8 cellular contexts compared by ENCODE assay signal in the genomic region with DNA sequence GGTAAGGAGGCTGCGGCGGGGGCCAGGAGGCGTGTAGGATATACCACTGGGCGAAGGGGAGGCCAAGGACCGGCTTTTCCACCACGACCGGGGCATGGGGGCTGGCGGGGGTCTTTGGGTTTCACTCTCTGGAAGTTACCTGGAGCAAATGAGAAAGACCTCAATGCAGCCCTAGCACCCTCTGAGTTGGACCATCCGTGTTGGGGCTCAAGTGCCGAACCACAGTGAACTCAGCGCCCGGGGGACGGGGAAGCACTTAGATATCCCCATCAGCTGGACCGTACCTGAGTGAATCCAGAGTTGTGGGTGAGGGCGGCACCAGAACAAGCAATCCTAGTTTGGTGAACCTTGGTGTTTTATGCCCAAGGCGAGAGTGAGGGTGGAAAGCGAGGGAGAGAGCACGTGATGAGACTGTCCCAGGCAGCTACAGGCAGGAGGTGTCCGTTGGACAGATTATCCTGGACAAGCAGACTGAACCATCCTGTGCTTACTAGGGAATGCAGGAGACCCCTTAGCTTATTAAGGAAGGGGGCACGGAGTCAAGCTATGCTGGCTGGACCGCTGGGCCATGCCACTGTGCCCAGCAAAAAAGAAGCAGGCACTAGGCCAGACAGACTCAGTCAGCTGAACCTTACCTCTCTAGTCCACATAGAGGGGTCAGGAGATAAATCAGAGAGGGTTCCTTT. TPM values are rescaled to one million over a fixed set of nuclear protein-coding genes. Genes with fewer than 3 reads are reported as not detected.
A peak's percentile ranks its signal among the peaks of the same experiment; 100 is the strongest.
DNase-seq lines count a peak whose midpoint lies in the region; ATAC-seq, FAIRE-seq and TF ChIP-seq lines count a peak whose summit lies in the region.

No MANE protein-coding gene starts in this region.

- peak overlapping the region; percentile 98 for H3K27ac Mint-ChIP-seq in activated CD8-positive, alpha-beta T cell treated with anti-CD3 and anti-CD28 coated beads, Interleukin-2, amount 10 ng/mL, durations not matched to agents 7 days and 5 days

- 16% methylated on average over 16 of the region's 21 CpGs for WGBS in hepatocyte (ENCODE audit: low lambda C conversion rate, missing lambda C conversion rate)
- WGBS in small intestine, 3 donors: 7 to 8% (median 7%) methylated on average over 21 of the region's 21 CpGs

- H3K79me2 ChIP-seq in hepatocyte: peaks cover 40% of the 10 kb centered on the region

- H3K27me3 ChIP-seq in hepatocyte (no peaks in the 10 kb centered on the region), small intestine (ENCODE audit: control insufficient read depth in 2 of 2, insufficient read depth in 2 of 2, low read length in 2 of 2) (no peaks in the 10 kb centered on the region)

- TF ChIP-seq CTCF in HEK293 (tag by site-specific recombination; IDR thresholded peaks at IDR 0.05) (no peak), hepatocyte (IDR thresholded peaks at IDR 0.05; ENCODE audit: poor library complexity) (no peak)

- H3K9me2 ChIP-seq in hepatocyte (replicated peaks; ENCODE audit: insufficient read depth): no peaks in the 10 kb centered on the region

- no peak for FAIRE-seq in small intestine (lab: Jason Lieb, UNC)

- ATAC-seq in activated CD8-positive, alpha-beta T cell treated with anti-CD3 and anti-CD28 coated beads, Interleukin-2, amount 10 ng/mL, durations not matched to agents 7 days and 5 days: no peak
- no peak for ATAC-seq in HG02610 (IDR thresholded peaks at IDR 0.05; ENCODE audit: unreplicated experiment)
- ATAC-seq in HG02981 (IDR thresholded peaks at IDR 0.05; ENCODE audit: unreplicated experiment): no peak

- H3K36me3 Mint-ChIP-seq in activated CD8-positive, alpha-beta T cell treated with anti-CD3 and anti-CD28 coated beads, Interleukin-2, amount 10 ng/mL, durations not matched to agents 7 days and 5 days (ENCODE audit: low read depth): peaks cover 26% of the 10 kb centered on the region

- H3K27ac ChIP-seq in HEK293 (ENCODE audit: extremely low read depth, low read depth, low read length) (peak overlapping the region; percentile 84), hepatocyte (peak overlapping the region; percentile 92), small intestine (ENCODE audit: low read depth in 1 of 2, low read length in 1 of 2) (peak overlapping the region; percentile 47 to 70)

- H4K20me1 ChIP-seq in hepatocyte (ENCODE audit: insufficient read depth, poor library complexity, severe bottlenecking): peaks cover 11% of the 10 kb centered on the region

- H3K36me3 ChIP-seq in HEK293 (ENCODE audit: control insufficient read depth in 2 of 2, insufficient read depth in 1 of 2, low read length in 2 of 2) (peaks cover 10 to 27% of the 10 kb centered on the region in 2 experiments; a peak in 2 of 3 replicates), hepatocyte (replicated peaks; ENCODE audit: insufficient read depth, low read depth) (no peaks in the 10 kb centered on the region), small intestine (ENCODE audit: control insufficient read depth in 2 of 2, insufficient read depth in 2 of 2, low read length in 2 of 2) (peaks cover 0 to 2% of the 10 kb centered on the region in 2 donors)

- H3K9me3 ChIP-seq in HEK293 (ENCODE audit: control insufficient read depth, insufficient read depth, low read depth, low read length) (no peaks in the 10 kb centered on the region), hepatocyte (ENCODE audit: low read depth) (no peaks in the 10 kb centered on the region), small intestine (ENCODE audit: control insufficient read depth, low read depth) (no peaks in the 10 kb centered on the region)

- H2AFZ ChIP-seq in hepatocyte: peak overlapping the region; percentile 52

- POLR2A ChIA-PET in HEK293 (lab: Yijun Ruan, JAX): interaction anchor here (0.6 to 5.4 kb wide), 7 partner anchors 9 to 261 kb away, joined by 3 to 89 read pairs (median 5); partner anchors contain the start of genes FBXW9 and TNPO2
- POLR2A ChIA-PET in activated CD8-positive, alpha-beta T cell treated with anti-CD3 and anti-CD28 coated beads, Interleukin-2, amount 10 ng/mL, durations not matched to agents 7 days and 5 days (lab: Charles Lee): interaction anchor here (1.0 to 9.0 kb wide), 7 partner anchors 10 to 77 kb away, joined by 3 to 109 read pairs (median 4); partner anchors contain the start of gene TNPO2

- H3K4me2 ChIP-seq in hepatocyte: peak overlapping the region; percentile 67

- no peaks in the 10 kb centered on the region for H3K27me3 Mint-ChIP-seq in activated CD8-positive, alpha-beta T cell treated with anti-CD3 and anti-CD28 coated beads, Interleukin-2, amount 10 ng/mL, durations not matched to agents 7 days and 5 days (ENCODE audit: low read depth)

- no peak for DNase-seq in activated CD8-positive, alpha-beta T cell treated with anti-CD3 and anti-CD28 coated beads, Interleukin-2, amount 10 ng/mL, durations not matched to agents 7 days and 5 days
- DNase-seq in hepatocyte (ENCODE audit: low spot score) (no peak), small intestine (no peak), LoVo (ENCODE audit: low spot score) (no peak), NAMALWA (ENCODE audit: low spot score) (no peak)

- H3K4me1 Mint-ChIP-seq in activated CD8-positive, alpha-beta T cell treated with anti-CD3 and anti-CD28 coated beads, Interleukin-2, amount 10 ng/mL, durations not matched to agents 7 days and 5 days (ENCODE audit: low read depth): peaks cover 39% of the 10 kb centered on the region

- H3K9me3 Mint-ChIP-seq in activated CD8-positive, alpha-beta T cell treated with anti-CD3 and anti-CD28 coated beads, Interleukin-2, amount 10 ng/mL, durations not matched to agents 7 days and 5 days (ENCODE audit: insufficient read depth): no peaks in the 10 kb centered on the region

- CTCF ChIA-PET in HEK293 (lab: Yijun Ruan, JAX): interaction anchor here (0.6 to 5.1 kb wide), 7 partner anchors 15 to 912 kb away, joined by 3 to 32 read pairs (median 4); no protein-coding TSS in a partner anchor
- CTCF ChIA-PET in activated CD8-positive, alpha-beta T cell treated with anti-CD3 and anti-CD28 coated beads, Interleukin-2, amount 10 ng/mL, durations not matched to agents 7 days and 5 days (lab: Charles Lee): interaction anchor here (0.8 to 11.4 kb wide), 8 partner anchors 9 to 110 kb away, joined by 3 to 204 read pairs (median 4); no protein-coding TSS in a partner anchor

- peak overlapping the region; percentile 100 for H3K4me3 Mint-ChIP-seq in activated CD8-positive, alpha-beta T cell treated with anti-CD3 and anti-CD28 coated beads, Interleukin-2, amount 10 ng/mL, durations not matched to agents 7 days and 5 days

- H3K4me3 ChIP-seq in HEK293 (ENCODE audit: low read depth, low read length): peak overlapping the region; percentile 96
- H3K4me3 ChIP-seq in hepatocyte: peak overlapping the region; percentile 46
- peak overlapping the region; percentile 58 to 87 for H3K4me3 ChIP-seq in small intestine (ENCODE audit: low read depth in 1 of 2, low read length in 2 of 2)

- H3K4me1 ChIP-seq in HEK293 (ENCODE audit: control insufficient read depth, insufficient read depth, low read length) (0 out of 2 replicates have a peak, but pooled peaks cover 4% of the 10 kb centered on the region), hepatocyte (ENCODE audit: insufficient read depth) (peaks cover 3% of the 10 kb centered on the region), small intestine (ENCODE audit: control insufficient read depth in 2 of 2, insufficient read depth in 1 of 2, low read depth in 1 of 2, low read length in 1 of 2) (peaks cover 0 to 8% of the 10 kb centered on the region in 2 donors)

TF ChIP-seq in HEK293, 187 proteins besides CTCF, POLR2A, EP300 and RAD21 (continues in another document):
- TF ChIP-seq SP3 (tag by site-specific recombination; IDR thresholded peaks at IDR 0.05) (no peak), ATF2 (tag by site-specific recombination; IDR thresholded peaks at IDR 0.05; ENCODE audit: low read depth) (no peak), MZF1 (tag by site-specific recombination; IDR thresholded peaks at IDR 0.05; ENCODE audit: borderline replicate concordance) (no peak), ZNF112 (tag by site-specific recombination; IDR thresholded peaks at IDR 0.05) (no peak), SCRT1 (tag by site-specific recombination; IDR thresholded peaks at IDR 0.05; ENCODE audit: borderline replicate concordance) (no peak), ZNF423 (tag by site-specific recombination; IDR thresholded peaks at IDR 0.05) (no peak)

RNA-seq across cellular contexts. Expression of gene GET3, which starts 0.5 kb away (rescaled TPM):
- total RNA-seq in activated CD8-positive, alpha-beta T cell treated with anti-CD3 and anti-CD28 coated beads, Interleukin-2, amount 10 ng/mL, durations not matched to agents 7 days and 5 days: 10 to 100 TPM; 66.8 to 71.5 TPM
- 52.3 and 79.6 TPM in 2 replicates for total RNA-seq in hepatocyte
- 85.4 and 108 TPM in 2 replicates for polyA plus RNA-seq in hepatocyte
- polyA plus RNA-seq in small intestine: 10 to 100 TPM; 62.1 to 85.4 (median 75.8) TPM

RNA-seq across cellular contexts. Expression of gene TRIR, which starts 3.3 kb away (rescaled TPM):
- total RNA-seq in activated CD8-positive, alpha-beta T cell treated with anti-CD3 and anti-CD28 coated beads, Interleukin-2, amount 10 ng/mL, durations not matched to agents 7 days and 5 days: 100 to 1,000 TPM; 206 to 228 TPM
- total RNA-seq in hepatocyte: 243 and 268 TPM in 2 replicates
- polyA plus RNA-seq in hepatocyte (246 and 259 TPM in 2 replicates), small intestine (100 to 1,000 TPM; 253 to 376 (median 311) TPM)

RNA-seq across cellular contexts. Expression of gene BEST2, which starts 13.8 kb away (rescaled TPM):
- total RNA-seq in activated CD8-positive, alpha-beta T cell treated with anti-CD3 and anti-CD28 coated beads, Interleukin-2, amount 10 ng/mL, durations not matched to agents 7 days and 5 days: not detected
- not detected in 2 replicates for total RNA-seq in hepatocyte
- polyA plus RNA-seq in hepatocyte (not detected in 2 replicates), small intestine (1 to 10 TPM in 1 of 3 donors, under 1 TPM in 1, not detected in 1; 0.10 to 3.4 TPM)

RNA-seq across cellular contexts. Expression of gene TNPO2, which starts 14.1 kb away (rescaled TPM):
- 10 to 100 TPM; 84.3 to 93.1 TPM for total RNA-seq in activated CD8-positive, alpha-beta T cell treated with anti-CD3 and anti-CD28 coated beads, Interleukin-2, amount 10 ng/mL, durations not matched to agents 7 days and 5 days
- total RNA-seq in hepatocyte: 41.4 and 65.2 TPM in 2 replicates
- polyA plus RNA-seq in hepatocyte (11.7 and 16.0 TPM in 2 replicates), small intestine (10 to 100 TPM in 2 of 3 donors, 1 to 10 TPM in 1; 9.8 to 29.1 (median 10.3) TPM)

RNA-seq across cellular contexts. Expression of gene HOOK2, which starts 37.5 kb away (rescaled TPM):
- total RNA-seq in activated CD8-positive, alpha-beta T cell treated with anti-CD3 and anti-CD28 coated beads, Interleukin-2, amount 10 ng/mL, durations not matched to agents 7 days and 5 days: 10 to 100 TPM; 14.4 to 16.9 TPM
- total RNA-seq in hepatocyte: 44.3 and 70.5 TPM in 2 replicates
- polyA plus RNA-seq in hepatocyte: 113 and 128 TPM in 2 replicates
- polyA plus RNA-seq in small intestine: 100 to 1,000 TPM in 2 of 3 donors, 10 to 100 TPM in 1; 61.8 to 206 (median 134) TPM

Comparison
In these comparisons a context has a peak if more than half of its experiments do, and no peak if none do; other contexts are left out.
1. H3K4me3 ChIP-seq: peak in every context shown above with its lines; median percentile 96 in HEK293; 72 in small intestine; 46 in hepatocyte.